ENCODE assay signal across 8 cellular contexts in the genomic region with DNA sequence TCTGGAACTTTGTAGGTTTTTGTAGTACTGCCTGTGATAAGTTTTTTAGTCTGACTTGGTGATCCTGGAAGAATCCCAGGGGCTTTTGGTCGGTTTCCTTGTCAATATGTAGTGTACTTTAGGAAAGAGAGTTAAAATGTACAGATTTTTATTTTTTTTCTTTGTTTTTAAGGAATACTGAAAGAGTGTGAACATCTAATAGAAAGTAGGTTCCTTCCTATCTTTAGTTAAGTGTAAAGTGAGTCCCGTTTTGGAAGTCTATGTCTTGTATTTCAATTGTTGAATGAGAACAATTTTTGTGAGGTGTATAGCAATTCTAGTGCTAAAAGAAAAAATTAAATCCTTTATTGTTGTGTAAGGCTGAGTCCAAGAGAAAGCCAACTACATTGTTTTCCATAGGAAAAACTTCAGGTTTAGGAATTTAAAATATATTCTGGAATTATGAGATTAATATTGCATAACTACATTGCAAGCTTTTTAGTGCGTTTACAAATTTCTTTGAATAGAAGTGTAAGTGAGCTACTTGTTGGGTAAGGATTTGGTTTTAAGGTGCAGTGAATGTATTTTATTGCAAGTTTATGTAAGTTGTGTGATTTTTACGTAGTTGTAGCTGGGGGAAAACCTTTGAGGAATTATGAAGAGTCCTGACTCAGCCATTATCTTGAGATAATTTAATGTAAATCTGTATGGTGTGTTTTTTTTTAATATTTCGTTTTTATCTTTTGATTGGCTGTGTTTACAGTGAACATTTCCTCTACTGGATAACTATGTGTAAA. TPM values are rescaled to one million over a fixed set of nuclear protein-coding genes. Genes with fewer than 3 reads are reported as not detected.
DNase-seq lines count a peak whose midpoint lies in the region; TF ChIP-seq lines count a peak whose summit lies in the region.

No MANE protein-coding gene starts in this region.

- intact Hi-C loops in activated CD4-positive, alpha-beta memory T cell treated with anti-CD3 and anti-CD28 coated beads for 36 hours (cut with micrococcal nuclease): loop anchor here (1.0 to 10.0 kb wide), 8 partner anchors 37 to 1935 kb away; partner anchors contain the start of genes ANKRD12 and CHMP1B

- POLR2A ChIA-PET in activated CD4-positive, alpha-beta memory T cell treated with anti-CD3 and anti-CD28 coated beads for 36 hours (lab: Charles Lee): interaction anchor here (0.6 to 2.1 kb wide), 8 partner anchors 11 to 300 kb away, joined by 3 to 14 read pairs (median 4); partner anchors contain the start of gene TXNDC2

- no peaks in the 10 kb centered on the region for H3K36me3 Mint-ChIP-seq in activated CD4-positive, alpha-beta memory T cell treated with anti-CD3 and anti-CD28 coated beads for 36 hours
- no peaks in the 10 kb centered on the region for H3K36me3 Mint-ChIP-seq in glutamatergic neuron (ENCODE audit: unreplicated experiment)

- peak overlapping the region; percentile 92 to 100 (median 99) for H3K27ac ChIP-seq in skin epidermis

- TF ChIP-seq CTCF in HFF-Myc (IDR thresholded peaks at IDR 0.05; ENCODE audit: low read depth, low read length, missing control alignments) (no peak), glutamatergic neuron (IDR thresholded peaks at IDR 0.05; ENCODE audit: partially characterized antibody, unreplicated experiment) (no peak)

- CTCF ChIA-PET in activated CD4-positive, alpha-beta memory T cell treated with anti-CD3 and anti-CD28 coated beads for 36 hours (lab: Charles Lee): interaction anchor here (1.0 to 1.2 kb wide), 5 partner anchors 36 to 300 kb away, joined by 3 read pairs; no protein-coding TSS in a partner anchor

- H3K4me1 Mint-ChIP-seq in activated CD4-positive, alpha-beta memory T cell treated with anti-CD3 and anti-CD28 coated beads for 36 hours (ENCODE audit: low read depth): peaks cover 25% of the 10 kb centered on the region
- peaks cover 16% of the 10 kb centered on the region for H3K4me1 Mint-ChIP-seq in glutamatergic neuron (ENCODE audit: low read depth, unreplicated experiment)

- DNase-seq in HFF-Myc (ENCODE audit: extremely low read depth, low read depth): no peak
- no peak for DNase-seq in activated CD4-positive, alpha-beta memory T cell treated with anti-CD3 and anti-CD28 coated beads for 36 hours
- no peak for DNase-seq in glutamatergic neuron
- no peak for DNase-seq in hippocampal formation (lab: John Stamatoyannopoulos, UW)
- no peak for DNase-seq in NCI-H226
- DNase-seq in activated CD4-positive, CD25-positive, alpha-beta regulatory T cell (lab: John Stamatoyannopoulos, UW): no peak
- no peak for DNase-seq in NCI-H2196 (lab: John Stamatoyannopoulos, UW; ENCODE audit: unreplicated experiment)

- H3K27ac Mint-ChIP-seq in activated CD4-positive, alpha-beta memory T cell treated with anti-CD3 and anti-CD28 coated beads for 36 hours: peak overlapping the region; percentile 80
- peak overlapping the region; percentile 92 for H3K27ac Mint-ChIP-seq in glutamatergic neuron (ENCODE audit: unreplicated experiment)

- H3K4me3 Mint-ChIP-seq in activated CD4-positive, alpha-beta memory T cell treated with anti-CD3 and anti-CD28 coated beads for 36 hours: peak overlapping the region; percentile 84
- peak overlapping the region; percentile 88 for H3K4me3 Mint-ChIP-seq in glutamatergic neuron (ENCODE audit: unreplicated experiment)

- H3K9me3 Mint-ChIP-seq in activated CD4-positive, alpha-beta memory T cell treated with anti-CD3 and anti-CD28 coated beads for 36 hours: no peaks in the 10 kb centered on the region
- H3K9me3 Mint-ChIP-seq in glutamatergic neuron (ENCODE audit: unreplicated experiment): peaks cover 14% of the 10 kb centered on the region

- no peaks in the 10 kb centered on the region for H3K27me3 Mint-ChIP-seq in activated CD4-positive, alpha-beta memory T cell treated with anti-CD3 and anti-CD28 coated beads for 36 hours
- H3K27me3 Mint-ChIP-seq in glutamatergic neuron (ENCODE audit: unreplicated experiment): peaks cover 10% of the 10 kb centered on the region

- H3K4me3 ChIP-seq in HFF-Myc (replicated peaks; ENCODE audit: low read depth, low read length): peak overlapping the region; percentile 83
- peak overlapping the region; percentile 75 to 99 (median 91) for H3K4me3 ChIP-seq in skin epidermis

RNA-seq across cellular contexts. Expression of gene VAPA, which starts 1.7 kb away (rescaled TPM):
- total RNA-seq in activated CD4-positive, alpha-beta memory T cell treated with anti-CD3 and anti-CD28 coated beads for 36 hours: 100 to 1,000 TPM; 152 to 159 TPM
- 187 TPM for total RNA-seq in glutamatergic neuron (ENCODE audit: unreplicated experiment)

RNA-seq across cellular contexts. Expression of gene TXNDC2, which starts 29.7 kb away (rescaled TPM):
- not detected for total RNA-seq in activated CD4-positive, alpha-beta memory T cell treated with anti-CD3 and anti-CD28 coated beads for 36 hours
- total RNA-seq in glutamatergic neuron (ENCODE audit: unreplicated experiment): not detected
